In the genomic region with DNA sequence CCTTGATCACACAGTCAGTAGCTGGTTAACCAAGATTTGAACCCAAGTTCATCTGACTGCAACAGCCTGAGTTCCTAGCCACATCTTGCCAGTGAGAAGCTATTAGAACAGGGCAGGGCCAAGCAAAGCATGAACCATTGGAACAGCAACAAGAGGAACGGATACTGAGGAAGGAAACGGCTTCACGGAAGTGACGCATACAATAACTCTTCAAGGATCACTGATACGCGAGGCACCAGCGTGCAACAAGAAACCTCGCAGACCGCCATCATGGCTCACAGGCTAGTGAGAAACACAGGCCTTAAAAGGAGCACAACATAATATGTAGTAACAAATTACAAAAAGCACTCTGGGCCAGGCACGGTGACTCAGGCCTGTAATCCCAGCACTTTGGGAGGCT, we compare ENCODE assay signal across 29 cellular contexts.
"Had no signal": no experiment of that assay in that cellular context is flagged by ENCODE, and none has a peak within 500 bp of the region (broad histone marks: within the 10 kb centered on the region; RNA-seq: fewer than 3 reads in every experiment).

No MANE protein-coding gene starts in this region.

- FAIRE-seq: endometrium, keratinocyte had no signal

- H3K4me3 ChIP-seq: coronary artery, gastroesophageal sphincter, heart right ventricle, lower lobe of right lung, right atrium auricular region, smooth muscle cell, suprapubic skin, transverse colon, upper lobe of right lung, uterus had no signal

- H3K4me1 ChIP-seq: gastroesophageal sphincter, heart right ventricle, lower lobe of right lung, right atrium auricular region, suprapubic skin, transverse colon, upper lobe of right lung, uterus had no signal

- H3K79me2 ChIP-seq: parathyroid adenoma had no signal

- H3K9me3 Mint-ChIP-seq: effector memory CD8-positive, alpha-beta T cell; immature natural killer cell; natural killer cell treated with Interleukin-12 subunit alpha and Interleukin-12 subunit beta and Interleukin-15 and Interleukin-18, amount 100 ng/mL, for 72 hours; neural crest cell; stimulated activated naive CD8-positive, alpha-beta T cell treated with anti-CD3 and anti-CD28 coated beads, Interleukin-15, amount 100 ng/mL, for 72 hours had no signal

- H3K4me3 Mint-ChIP-seq: effector memory CD8-positive, alpha-beta T cell; immature natural killer cell; natural killer cell treated with Interleukin-12 subunit alpha and Interleukin-12 subunit beta and Interleukin-15 and Interleukin-18, amount 100 ng/mL, for 72 hours; neural crest cell; stimulated activated naive CD8-positive, alpha-beta T cell treated with anti-CD3 and anti-CD28 coated beads, Interleukin-15, amount 100 ng/mL, for 72 hours had no signal

- H3K9ac ChIP-seq: parathyroid adenoma had no signal

- H3K4me2 ChIP-seq: smooth muscle cell had no signal

- H3K27me3 Mint-ChIP-seq: effector memory CD8-positive, alpha-beta T cell; progenitor cell of endocrine pancreas; stimulated activated naive CD8-positive, alpha-beta T cell treated with anti-CD3 and anti-CD28 coated beads, Interleukin-15, amount 100 ng/mL, for 72 hours had no signal

- H3K36me3 ChIP-seq: gastroesophageal sphincter, lower lobe of right lung, right atrium auricular region, suprapubic skin, transverse colon, upper lobe of right lung, uterus had no signal

- H3K27ac Mint-ChIP-seq: effector memory CD8-positive, alpha-beta T cell; immature natural killer cell; natural killer cell treated with Interleukin-12 subunit alpha and Interleukin-12 subunit beta and Interleukin-15 and Interleukin-18, amount 100 ng/mL, for 72 hours; progenitor cell of endocrine pancreas; stimulated activated naive CD8-positive, alpha-beta T cell treated with anti-CD3 and anti-CD28 coated beads, Interleukin-15, amount 100 ng/mL, for 72 hours had no signal

- H3K4me1 Mint-ChIP-seq: immature natural killer cell, neural crest cell had no signal

- DNase-seq: effector memory CD8-positive, alpha-beta T cell; glutamatergic neuron; heart right ventricle; hypothalamus; immature natural killer cell; left ventricle myocardium superior; lower lobe of right lung; stimulated activated CD4-positive, alpha-beta T cell treated with anti-CD3 and anti-CD28 coated beads, Interleukin-12 subunit alpha, Interleukin-12 subunit beta, amount 100 ng/mL, for 4 hours; stimulated activated CD4-positive, alpha-beta T cell treated with anti-CD3 and anti-CD28 coated beads, Interleukin-1b, Interleukin-23, amount 100 ng/mL, for 48 hours; stimulated activated CD4-positive, alpha-beta T cell treated with anti-CD3 and anti-CD28 coated beads, Interleukin-4, amount 100 ng/mL, for 1 hour; stimulated activated CD8-positive, alpha-beta memory T cell treated with anti-CD3 and anti-CD28 coated beads, Interleukin-4, amount 100 ng/mL, for 48 hours; stimulated activated naive CD4-positive, alpha-beta T cell; stimulated activated naive CD8-positive, alpha-beta T cell treated with anti-CD3 and anti-CD28 coated beads, Interleukin-15, amount 100 ng/mL, for 72 hours; transverse colon; upper lobe of right lung; uterus had no signal

- H3K9me3 ChIP-seq: gastroesophageal sphincter, lower lobe of right lung, neutrophil, right atrium auricular region, suprapubic skin, transverse colon, upper lobe of right lung, uterus had no signal

- H2AFZ ChIP-seq: parathyroid adenoma had no signal

- ATAC-seq: effector memory CD8-positive, alpha-beta T cell; gastroesophageal sphincter; heart right ventricle; left ventricle myocardium superior; lower lobe of right lung; natural killer cell treated with Interleukin-12 subunit alpha and Interleukin-12 subunit beta and Interleukin-15 and Interleukin-18, amount 100 ng/mL, for 72 hours; sciatic nerve; stimulated activated naive CD8-positive, alpha-beta T cell treated with anti-CD3 and anti-CD28 coated beads, Interleukin-15, amount 100 ng/mL, for 72 hours; upper lobe of right lung had no signal

- H3K27me3 ChIP-seq: gastroesophageal sphincter, heart right ventricle, neutrophil, right atrium auricular region, suprapubic skin, transverse colon, upper lobe of right lung, uterus had no signal

- H3K27ac ChIP-seq: coronary artery, gastroesophageal sphincter, heart right ventricle, lower lobe of right lung, neutrophil, parathyroid adenoma, right atrium auricular region, suprapubic skin, transverse colon, upper lobe of right lung, uterus had no signal

- H3K36me3 Mint-ChIP-seq: immature natural killer cell; natural killer cell treated with Interleukin-12 subunit alpha and Interleukin-12 subunit beta and Interleukin-15 and Interleukin-18, amount 100 ng/mL, for 72 hours had no signal
